In genomic region chr12:96985515-96986362, GRCh38 we compare ENCODE assay signal across 8 cellular contexts.
DNase-seq lines count a peak whose midpoint lies in the region; ATAC-seq and TF ChIP-seq lines count a peak whose summit lies in the region.

No MANE protein-coding gene starts in this region.

- no peak for TF ChIP-seq POLR2A in suprapubic skin (IDR thresholded peaks at IDR 0.05)

- H3K9me3 ChIP-seq in duodenal mucosa (ENCODE audit: control insufficient read depth in 1 of 2, low read length in 2 of 2): no peaks in the 10 kb centered on the region
- no peaks in the 10 kb centered on the region for H3K9me3 ChIP-seq in mucosa of stomach (ENCODE audit: control insufficient read depth, low read length)
- H3K9me3 ChIP-seq in suprapubic skin: no peaks in the 10 kb centered on the region

- H3K4me3 ChIP-seq in duodenal mucosa (ENCODE audit: low read depth in 1 of 2, low read length in 2 of 2): peak overlapping the region; percentile 65 to 69
- peak overlapping the region; percentile 9 for H3K4me3 ChIP-seq in mucosa of stomach (ENCODE audit: low read length)
- peak overlapping the region; percentile 55 for H3K4me3 ChIP-seq in suprapubic skin

- H3K4me1 ChIP-seq in duodenal mucosa (ENCODE audit: control insufficient read depth in 1 of 2, insufficient read depth in 2 of 2, low read length in 2 of 2) (peaks cover 7 to 8% of the 10 kb centered on the region in 2 donors), mucosa of stomach (ENCODE audit: control insufficient read depth, insufficient read depth, low read length) (no peaks in the 10 kb centered on the region), suprapubic skin (peaks cover 7% of the 10 kb centered on the region)

- H3K27me3 ChIP-seq in duodenal mucosa (ENCODE audit: control insufficient read depth in 1 of 2, insufficient read depth in 2 of 2, low read length in 2 of 2) (peaks cover 6 to 17% of the 10 kb centered on the region in 2 donors), mucosa of stomach (ENCODE audit: control insufficient read depth, insufficient read depth, low read length) (peaks cover 6% of the 10 kb centered on the region), suprapubic skin (peaks cover 7% of the 10 kb centered on the region)

- H3K9ac ChIP-seq in duodenal mucosa (ENCODE audit: low read depth in 1 of 2, low read length in 2 of 2) (peak overlapping the region; percentile 31 to 32), mucosa of stomach (ENCODE audit: low read length) (peak overlapping the region; percentile 37)

- TF ChIP-seq EP300 in suprapubic skin (IDR thresholded peaks at IDR 0.05): no peak

- peak; percentile 30 to 95 for TF ChIP-seq CTCF in suprapubic skin (IDR thresholded peaks at IDR 0.05)

- H3K27ac ChIP-seq in duodenal mucosa (ENCODE audit: low read depth, low read length): no peak overlapping the region
- H3K27ac ChIP-seq in suprapubic skin: no peak overlapping the region

- no peaks in the 10 kb centered on the region for H3K36me3 ChIP-seq in duodenal mucosa (ENCODE audit: control insufficient read depth in 1 of 2, insufficient read depth in 2 of 2, low read length in 2 of 2)
- no peaks in the 10 kb centered on the region for H3K36me3 ChIP-seq in mucosa of stomach (ENCODE audit: control insufficient read depth, insufficient read depth, low read length)
- H3K36me3 ChIP-seq in suprapubic skin: no peaks in the 10 kb centered on the region

- 5% methylated on average over 42 of the region's 56 CpGs for WGBS in suprapubic skin

- ATAC-seq in GM21528 (IDR thresholded peaks at IDR 0.05; ENCODE audit: low FRiP score, unreplicated experiment): peak; percentile 88

- DNase-seq in Daoy (ENCODE audit: low read depth) (peak; percentile 34), HuH-7.5 (ENCODE audit: low spot score) (peak; percentile 37), suprapubic skin (ENCODE audit: low spot score in 2 of 2) (peak in 1 of 2 donors; percentile 76), cortex of kidney (lab: John Stamatoyannopoulos, UW) (no peak)
- DNase-seq in activated CD4-positive, CD25-positive, alpha-beta regulatory T cell treated with anti-CD3 and anti-CD28 coated beads, Interleukin-2, amount 50 U/mL, for 72 hours: peak; percentile 55

Comparison
In these comparisons a context has a peak if more than half of its experiments do, and no peak if none do; other contexts are left out.
1. H3K4me3 ChIP-seq: peak in every context shown above with its lines; median percentile 67 in duodenal mucosa; 55 in suprapubic skin; 9 in mucosa of stomach.